ENCODE assay signal across 8 cellular contexts in the genomic region with DNA sequence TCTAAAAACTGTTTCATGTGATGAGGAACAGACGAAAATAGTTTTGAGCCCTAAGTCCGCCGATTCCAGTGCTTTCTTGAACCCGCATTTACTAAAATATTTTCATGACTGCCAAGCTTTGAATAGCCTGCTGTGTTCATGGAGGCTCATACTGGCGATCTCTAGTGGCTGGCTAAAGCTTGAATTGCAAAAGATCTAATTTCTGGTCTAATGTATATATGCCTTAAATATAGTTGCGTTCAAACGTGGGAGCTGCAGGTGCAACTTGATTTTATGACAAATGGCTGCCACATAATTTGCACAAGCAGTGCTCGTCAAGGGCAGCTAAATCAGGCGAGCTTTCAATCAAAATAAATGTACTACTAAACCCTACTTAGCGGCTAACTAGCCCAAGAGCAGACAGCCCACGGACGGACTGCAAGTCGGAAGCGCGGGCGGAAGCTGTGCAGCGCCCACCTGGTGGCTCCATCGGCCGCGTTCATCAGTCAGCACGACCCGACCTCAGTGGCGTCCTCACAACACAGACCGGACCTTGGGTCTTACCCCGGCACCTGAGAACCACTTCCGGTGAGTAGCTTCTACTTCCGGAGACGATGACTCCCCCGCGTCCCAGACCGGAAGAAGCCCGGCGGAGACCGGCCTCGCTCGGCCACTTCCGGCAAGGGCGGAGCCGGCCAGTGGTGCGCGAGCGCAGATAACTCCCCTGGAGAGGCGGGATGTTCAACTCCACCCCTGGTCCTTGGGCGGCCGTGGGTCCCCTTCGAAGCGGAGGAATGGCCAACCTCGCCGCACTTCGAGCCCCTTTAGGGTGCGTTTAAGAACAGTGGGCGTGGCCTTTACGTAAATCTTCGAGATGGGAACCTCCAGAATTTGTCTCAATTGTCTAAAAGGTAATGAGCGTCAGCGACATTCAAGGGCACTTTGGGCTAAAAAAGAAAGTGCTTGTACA. TPM values are rescaled to one million over a fixed set of nuclear protein-coding genes. Genes with fewer than 3 reads are reported as not detected.
DNase-seq lines count a peak whose midpoint lies in the region; ATAC-seq, FAIRE-seq and TF ChIP-seq lines count a peak whose summit lies in the region.

No MANE protein-coding gene starts in this region.

- no peak; the same call in none of the 2 replicates for TF ChIP-seq CTCF in AG10803 (conservative IDR thresholded peaks at IDR 0.05; ENCODE audit: low read length)
- TF ChIP-seq CTCF in kidney (IDR thresholded peaks at IDR 0.05; ENCODE audit: borderline replicate concordance, extremely low read depth, insufficient read depth) = no peak

- peak; percentile 25 for FAIRE-seq in kidney (lab: Jason Lieb, UNC)

- peak overlapping the region; percentile 69 to 78 for H3K27ac ChIP-seq in kidney (ENCODE audit: low read depth in 2 of 2, low read length in 2 of 2)

- ATAC-seq in GM19023 (IDR thresholded peaks at IDR 0.05; ENCODE audit: unreplicated experiment) = peak; percentile 97
- peak; percentile 93 for ATAC-seq in HG03196 (IDR thresholded peaks at IDR 0.05; ENCODE audit: unreplicated experiment)
- ATAC-seq in activated CD4-positive, CD25-positive, alpha-beta regulatory T cell treated with anti-CD3 and anti-CD28 coated beads, Interleukin-2, amount 50 U/mL, for 24 hours = peak; percentile 81 to 84

- no peaks in the 10 kb centered on the region for H3K9me3 ChIP-seq in kidney (ENCODE audit: control insufficient read depth in 1 of 2, low read length in 2 of 2)

- peaks cover 23 to 41% of the 10 kb centered on the region in 2 donors for H3K36me3 ChIP-seq in kidney (ENCODE audit: control insufficient read depth in 1 of 2, insufficient read depth in 2 of 2, low read length in 2 of 2)

- peak overlapping the region; percentile 75 for H3K4me3 ChIP-seq in AG10803 (ENCODE audit: low read length)
- peak overlapping the region; percentile 80 to 96 for H3K4me3 ChIP-seq in kidney (ENCODE audit: low read length in 2 of 2)

- H3K9ac ChIP-seq in kidney (ENCODE audit: low read length in 2 of 2) = peak overlapping the region; percentile 65 to 92

- intact Hi-C loops in kidney (cut with DNase I) = no loop called here

- DNase-seq in AG10803 (ENCODE audit: low read depth) (peak; percentile 93), NCI-H226 (peak; percentile 95), cerebellar nuclear complex (lab: John Stamatoyannopoulos, UW) (peak; percentile 55 to 93), kidney (peak; percentile 98)
- peak; percentile 67 to 70 for DNase-seq in stimulated activated CD4-positive, alpha-beta T cell treated with anti-CD3 and anti-CD28 coated beads, Interleukin-15, amount 100 ng/mL, for 1 hour (ENCODE audit: low read depth in 1 of 2, low spot score in 1 of 2)

- peaks cover 6 to 20% of the 10 kb centered on the region in 2 donors for H3K4me1 ChIP-seq in kidney (ENCODE audit: control insufficient read depth in 1 of 2, insufficient read depth in 1 of 2, low read depth in 1 of 2, low read length in 2 of 2)

RNA-seq across cellular contexts. Expression of gene RPL27A, which starts 6.1 kb away (rescaled TPM):
- total RNA-seq in kidney = 664 TPM
- polyA plus RNA-seq in kidney (ENCODE audit: insufficient read depth, low read depth, low replicate concordance) = 2,260 TPM

RNA-seq across cellular contexts. Expression of gene TRIM66, which starts 6.2 kb away (rescaled TPM):
- 25.7 TPM for total RNA-seq in kidney
- 1.4 TPM for polyA plus RNA-seq in kidney (ENCODE audit: insufficient read depth, low read depth, low replicate concordance)

Comparison
In these comparisons a context has a peak if more than half of its experiments do, and no peak if none do; other contexts are left out.
1. Peak in every context shown above with its lines: DNase-seq, ATAC-seq, H3K4me3 ChIP-seq and H3K27ac ChIP-seq.